9 cellular contexts compared by ENCODE assay signal in the genomic region with DNA sequence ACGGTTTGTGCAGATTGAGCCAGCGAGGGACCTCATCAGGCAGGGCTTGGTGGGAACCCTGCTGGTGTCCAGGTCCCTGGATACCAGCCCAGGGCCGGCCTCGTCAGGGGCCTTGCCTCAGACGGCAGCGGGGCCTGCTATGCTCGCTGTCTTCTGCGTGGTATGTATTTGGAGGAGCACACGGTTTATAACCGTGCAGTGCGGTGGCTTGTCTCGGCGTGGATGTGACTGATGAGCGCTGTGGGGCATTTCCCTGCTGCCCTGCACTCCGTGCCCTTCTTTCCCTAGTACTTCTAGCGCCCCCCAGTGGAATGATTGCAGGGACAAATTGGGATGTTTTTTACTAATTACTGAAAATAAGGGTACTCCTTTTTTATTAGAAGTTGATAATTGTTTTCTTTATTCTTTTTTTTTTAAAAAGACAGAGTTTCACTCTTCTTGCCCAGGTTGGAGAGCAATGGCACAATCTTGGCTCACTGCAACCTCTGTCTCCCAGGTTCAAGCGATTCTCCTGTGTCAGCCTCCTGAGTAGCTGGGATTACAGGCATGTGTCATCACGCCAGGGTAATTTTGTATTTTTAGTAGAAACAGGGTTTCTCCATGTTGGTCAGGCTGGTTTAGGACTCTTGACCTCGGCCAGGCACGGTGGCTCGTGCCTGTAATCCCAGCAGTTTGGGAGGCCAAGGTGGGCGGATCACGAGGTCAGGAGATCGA. TPM values are rescaled to one million over a fixed set of nuclear protein-coding genes. Genes with fewer than 3 reads are reported as not detected.
A peak's percentile ranks its signal among the peaks of the same experiment; 100 is the strongest.
DNase-seq lines count a peak whose midpoint lies in the region; ATAC-seq, FAIRE-seq and TF ChIP-seq lines count a peak whose summit lies in the region.
"Had no signal": no experiment of that assay in that cellular context is flagged by ENCODE, and none has a peak within 500 bp of the region (broad histone marks: within the 10 kb centered on the region; RNA-seq: fewer than 3 reads in every experiment).

No MANE protein-coding gene starts in this region.

- no peak overlapping the region for H3K27ac ChIP-seq in psoas muscle
- H3K27ac ChIP-seq: neutrophil had no signal

- no peaks in the 10 kb centered on the region for H3K9me3 Mint-ChIP-seq in activated CD4-positive, alpha-beta memory T cell treated with anti-CD3 and anti-CD28 coated beads for 36 hours

- H3K27ac Mint-ChIP-seq in activated CD4-positive, alpha-beta memory T cell treated with anti-CD3 and anti-CD28 coated beads for 36 hours: no peak overlapping the region

- no peaks in the 10 kb centered on the region for H3K9me3 ChIP-seq in psoas muscle
- H3K9me3 ChIP-seq: neutrophil had no signal

- H3K4me1 ChIP-seq in psoas muscle: no peaks in the 10 kb centered on the region

- no peaks in the 10 kb centered on the region for H3K27me3 Mint-ChIP-seq in activated CD4-positive, alpha-beta memory T cell treated with anti-CD3 and anti-CD28 coated beads for 36 hours

- 72 to 76% (median 75%) methylated on average over 24 of the region's 24 CpGs for WGBS in psoas muscle, 3 donors

- peaks cover 0 to 72% of the 10 kb centered on the region in 2 donors for H3K36me3 ChIP-seq in psoas muscle (ENCODE audit: insufficient read depth in 1 of 2, low read depth in 1 of 2)

- H3K4me3 ChIP-seq in LNCaP clone FGC (ENCODE audit: low read depth, low read length) (no peak overlapping the region), psoas muscle (no peak overlapping the region)

- POLR2A ChIA-PET in activated CD4-positive, alpha-beta memory T cell treated with anti-CD3 and anti-CD28 coated beads for 36 hours (lab: Charles Lee): no interaction called here

- peaks cover 38% of the 10 kb centered on the region for H3K36me3 Mint-ChIP-seq in activated CD4-positive, alpha-beta memory T cell treated with anti-CD3 and anti-CD28 coated beads for 36 hours

- no peak for FAIRE-seq in frontal cortex (lab: Jason Lieb, UNC)

- TF ChIP-seq CTCF in LNCaP clone FGC (IDR thresholded peaks at IDR 0.05; ENCODE audit: control insufficient read depth, extremely low read depth, insufficient read depth): peak; percentile 69
- TF ChIP-seq CTCF in psoas muscle (IDR thresholded peaks at IDR 0.05): peak; percentile 54

- H3K4me3 Mint-ChIP-seq in activated CD4-positive, alpha-beta memory T cell treated with anti-CD3 and anti-CD28 coated beads for 36 hours: no peak overlapping the region

- DNase-seq in D341Med (ENCODE audit: low spot score) (peak; percentile 89), LNCaP clone FGC (ENCODE audit: low read depth) (no peak), frontal cortex (ENCODE audit: low spot score in 2 of 2) (peak; percentile 60 to 70), psoas muscle (peak in 1 of 2 donors; percentile 48), NCI-H524 treated with DMSO at 0.1 percent for 48 hours (lab: John Stamatoyannopoulos, UW) (no peak), NCI-H226 (no peak)
- peak; percentile 50 for DNase-seq in activated CD4-positive, alpha-beta memory T cell treated with anti-CD3 and anti-CD28 coated beads for 36 hours

- CTCF ChIA-PET in activated CD4-positive, alpha-beta memory T cell treated with anti-CD3 and anti-CD28 coated beads for 36 hours (lab: Charles Lee): interaction anchor here (0.9 to 2.6 kb wide), 6 partner anchors 8 to 99 kb away, joined by 3 to 12 read pairs (median 4); no protein-coding TSS in a partner anchor

- ATAC-seq in psoas muscle (peak in 2 of 4 donors; percentile 72 to 75), GM21528 (IDR thresholded peaks at IDR 0.05; ENCODE audit: low FRiP score, unreplicated experiment) (no peak)

- no peaks in the 10 kb centered on the region for H3K4me1 Mint-ChIP-seq in activated CD4-positive, alpha-beta memory T cell treated with anti-CD3 and anti-CD28 coated beads for 36 hours (ENCODE audit: low read depth)

- H3K27me3 ChIP-seq in psoas muscle (ENCODE audit: insufficient read depth in 3 of 3, low read length in 2 of 3): no peaks in the 10 kb centered on the region
- H3K27me3 ChIP-seq: neutrophil had no signal

- intact Hi-C loops in activated CD4-positive, alpha-beta memory T cell treated with anti-CD3 and anti-CD28 coated beads for 36 hours (cut with micrococcal nuclease): no loop called here
- intact Hi-C loops in psoas muscle (cut with DNase I): loop anchor here in 1 of 2 donors (5.0 kb wide), 1 partner anchor 100 kb away; no protein-coding TSS in a partner anchor

RNA-seq across cellular contexts. Expression of gene TBCD, which starts 15.3 kb away (rescaled TPM):
- total RNA-seq in activated CD4-positive, alpha-beta memory T cell treated with anti-CD3 and anti-CD28 coated beads for 36 hours: 10 to 100 TPM; 97.0 to 98.2 TPM
- total RNA-seq in frontal cortex (73.8 TPM), psoas muscle (10 to 100 TPM; 34.7 to 46.1 (median 40.3) TPM)
- polyA plus RNA-seq in psoas muscle: 10 to 100 TPM; 28.2 to 65.0 (median 31.4) TPM

RNA-seq across cellular contexts. Expression of gene FN3K, which starts 31.8 kb away (rescaled TPM):
- total RNA-seq in activated CD4-positive, alpha-beta memory T cell treated with anti-CD3 and anti-CD28 coated beads for 36 hours: 1 to 10 TPM; 1.6 to 2.3 TPM
- total RNA-seq in frontal cortex (9.8 TPM), psoas muscle (10 to 100 TPM in 3 of 4 donors, 1 to 10 TPM in 1; 5.9 to 22.3 (median 18.1) TPM)
- polyA plus RNA-seq in psoas muscle: 10 to 100 TPM in 1 of 3 donors, 1 to 10 TPM in 2; 6.1 to 10.1 (median 8.1) TPM

RNA-seq across cellular contexts. Expression of gene FN3KRP, which starts 50.7 kb away (rescaled TPM):
- 10 to 100 TPM; 36.7 to 40.5 TPM for total RNA-seq in activated CD4-positive, alpha-beta memory T cell treated with anti-CD3 and anti-CD28 coated beads for 36 hours
- total RNA-seq in frontal cortex (24.1 TPM), psoas muscle (10 to 100 TPM in 2 of 4 donors, 1 to 10 TPM in 2; 7.9 to 12.7 (median 9.9) TPM)
- 10 to 100 TPM in 2 of 3 donors, 1 to 10 TPM in 1; 5.0 to 15.7 (median 10.6) TPM for polyA plus RNA-seq in psoas muscle

Comparison
In these comparisons a context has a peak if more than half of its experiments do, and no peak if none do; other contexts are left out.
1. DNase-seq: peak in D341Med (single experiment), activated CD4-positive, alpha-beta memory T cell treated with anti-CD3 and anti-CD28 coated beads for 36 hours (single experiment) and frontal cortex (2 of 2); none in LNCaP clone FGC (single experiment), NCI-H524 treated with DMSO at 0.1 percent for 48 hours (single experiment) and NCI-H226 (single experiment).